In the genomic region with DNA sequence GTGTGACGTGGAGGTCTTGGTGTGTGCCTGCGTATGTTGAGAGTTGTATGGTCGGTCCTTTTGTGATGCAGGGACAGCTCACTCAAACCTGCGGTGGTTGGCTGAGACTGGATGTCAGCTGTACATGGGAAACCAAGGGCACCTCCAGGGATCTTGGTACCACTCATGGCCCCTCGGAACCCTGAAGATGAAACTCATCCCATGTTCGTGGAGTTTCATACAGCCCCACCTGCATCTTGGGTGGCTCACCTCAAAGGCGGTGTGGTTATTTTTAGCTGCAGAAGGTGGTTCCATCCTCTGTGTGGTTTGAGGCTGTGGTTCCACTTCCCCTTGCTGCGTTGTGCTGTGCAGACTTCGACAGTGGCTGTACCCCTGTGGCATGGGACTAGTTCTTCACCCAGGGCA, we compare ENCODE assay signal across 10 cellular contexts. TPM values are rescaled to one million over a fixed set of nuclear protein-coding genes. Genes with fewer than 3 reads are reported as not detected.
A peak's percentile ranks its signal among the peaks of the same experiment; 100 is the strongest.
DNase-seq lines count a peak whose midpoint lies in the region; ATAC-seq and TF ChIP-seq lines count a peak whose summit lies in the region.
"Had no signal": no experiment of that assay in that cellular context is flagged by ENCODE, and none has a peak within 500 bp of the region (broad histone marks: within the 10 kb centered on the region; RNA-seq: fewer than 3 reads in every experiment).

No MANE protein-coding gene starts in this region.

- CTCF ChIA-PET in CD8-positive, alpha-beta T cell (lab: Charles Lee), result no interaction called here

- DNase-seq in CD8-positive, alpha-beta T cell, result peak in 6 of 7 experiments; percentile 9 to 58 (median 28)
- no peak for DNase-seq in activated T-cell treated with anti-CD3 and anti-CD28 coated beads, Interleukin-2, amount 50 U/mL, for 4 hours
- DNase-seq in KG1 (lab: John Stamatoyannopoulos, UW) (no peak), NCI-H446 treated with DMSO at 0.1 percent for 48 hours (lab: John Stamatoyannopoulos, UW) (no peak), NCI-H1930 (lab: John Stamatoyannopoulos, UW) (no peak), DMS153 (lab: John Stamatoyannopoulos, UW) (no peak)
- DNase-seq: NCI-H524 treated with DMSO at 0.1 percent for 48 hours had no signal

- H3K4me1 ChIP-seq in CD8-positive, alpha-beta T cell (ENCODE audit: insufficient read depth, low read length), result peaks cover 21% of the 10 kb centered on the region

- peak overlapping the region; percentile 34 for H3K27ac Mint-ChIP-seq in CD8-positive, alpha-beta T cell
- H3K27ac Mint-ChIP-seq: brain had no signal

- no peaks in the 10 kb centered on the region for H3K9me3 ChIP-seq in CD8-positive, alpha-beta T cell (ENCODE audit: low read length)

- peak overlapping the region; percentile 9 for H3K4me3 ChIP-seq in CD8-positive, alpha-beta T cell (ENCODE audit: low read depth, low read length)

- H3K36me3 ChIP-seq in CD8-positive, alpha-beta T cell (ENCODE audit: insufficient read depth, low read length), result peaks cover 47% of the 10 kb centered on the region

- H3K36me3 Mint-ChIP-seq in CD8-positive, alpha-beta T cell, result peaks cover 91% of the 10 kb centered on the region
- H3K36me3 Mint-ChIP-seq in activated T-cell treated with anti-CD3 and anti-CD28 coated beads, Interleukin-2, amount 50 U/mL, for 4 hours (ENCODE audit: insufficient read depth), result peaks cover 76% of the 10 kb centered on the region

- no peak for TF ChIP-seq CTCF in CD8-positive, alpha-beta T cell (IDR thresholded peaks at IDR 0.05)

- ATAC-seq in CD8-positive, alpha-beta T cell, result peak; percentile 68
- peak; percentile 93 for ATAC-seq in GM19324 (IDR thresholded peaks at IDR 0.05; ENCODE audit: low FRiP score, unreplicated experiment)
- peak; percentile 94 for ATAC-seq in HG03095 (IDR thresholded peaks at IDR 0.05; ENCODE audit: unreplicated experiment)
- peak; percentile 47 for ATAC-seq in activated T-cell treated with anti-CD3 and anti-CD28 coated beads, Interleukin-2, amount 50 U/mL, for 4 hours

- no peaks in the 10 kb centered on the region for H3K9me3 Mint-ChIP-seq in CD8-positive, alpha-beta T cell
- no peaks in the 10 kb centered on the region for H3K9me3 Mint-ChIP-seq in activated T-cell treated with anti-CD3 and anti-CD28 coated beads, Interleukin-2, amount 50 U/mL, for 4 hours
- H3K9me3 Mint-ChIP-seq: brain had no signal

- POLR2A ChIA-PET in CD8-positive, alpha-beta T cell (lab: Charles Lee), result no interaction called here

- no peak overlapping the region for H3K27ac ChIP-seq in CD8-positive, alpha-beta T cell (ENCODE audit: low read depth, low read length)

- intact Hi-C loops in CD8-positive, alpha-beta T cell (cut with DNase I, micrococcal nuclease), result loop anchor here in 1 of 2 experiments (10.0 kb wide), 1 partner anchor 284 kb away; a partner anchor contains a TSS

- peak overlapping the region; percentile 27 for H3K4me3 Mint-ChIP-seq in CD8-positive, alpha-beta T cell
- peak overlapping the region; percentile 5 for H3K4me3 Mint-ChIP-seq in activated T-cell treated with anti-CD3 and anti-CD28 coated beads, Interleukin-2, amount 50 U/mL, for 4 hours
- H3K4me3 Mint-ChIP-seq: brain had no signal

- peaks cover 30% of the 10 kb centered on the region for H3K4me1 Mint-ChIP-seq in CD8-positive, alpha-beta T cell (ENCODE audit: low read depth)
- peaks cover 35% of the 10 kb centered on the region for H3K4me1 Mint-ChIP-seq in activated T-cell treated with anti-CD3 and anti-CD28 coated beads, Interleukin-2, amount 50 U/mL, for 4 hours (ENCODE audit: low read depth)
- H3K4me1 Mint-ChIP-seq: brain had no signal

- no peaks in the 10 kb centered on the region for H3K27me3 Mint-ChIP-seq in CD8-positive, alpha-beta T cell (ENCODE audit: low read depth)
- no peaks in the 10 kb centered on the region for H3K27me3 Mint-ChIP-seq in activated T-cell treated with anti-CD3 and anti-CD28 coated beads, Interleukin-2, amount 50 U/mL, for 4 hours (ENCODE audit: low read depth)
- H3K27me3 Mint-ChIP-seq: brain had no signal

- H3K27me3 ChIP-seq in CD8-positive, alpha-beta T cell (ENCODE audit: insufficient read depth, low read length), result no peaks in the 10 kb centered on the region

RNA-seq across cellular contexts. Expression of a gene that starts 52.6 kb away (rescaled TPM):
- total RNA-seq in CD8-positive, alpha-beta T cell, result under 1 TPM in 1 of 2 experiments, not detected in 1; 0.67 TPM
- total RNA-seq in activated T-cell treated with anti-CD3 and anti-CD28 coated beads, Interleukin-2, amount 50 U/mL, for 4 hours, result 1 to 10 TPM; 1.7 to 7.0 (median 4.3) TPM

Comparison
In these comparisons a context has a peak if more than half of its experiments do, and no peak if none do; other contexts are left out.
1. DNase-seq: peak in CD8-positive, alpha-beta T cell (6 of 7); none in activated T-cell treated with anti-CD3 and anti-CD28 coated beads, Interleukin-2, amount 50 U/mL, for 4 hours (single experiment), KG1 (single experiment), NCI-H446 treated with DMSO at 0.1 percent for 48 hours (single experiment), NCI-H1930 (0 of 2) and DMS153 (single experiment).
2. Peak in every context shown above with its lines, with median percentiles within 50 percentile points of each other: ATAC-seq.